9 cellular contexts compared by ENCODE assay signal in genomic region chr3:171874251-171874679, GRCh38. TPM values are rescaled to one million over a fixed set of nuclear protein-coding genes. Genes with fewer than 3 reads are reported as not detected.
DNase-seq lines count a peak whose midpoint lies in the region; ATAC-seq, FAIRE-seq and TF ChIP-seq lines count a peak whose summit lies in the region.
"Had no signal": no experiment of that assay in that cellular context is flagged by ENCODE, and none has a peak within 500 bp of the region (broad histone marks: within the 10 kb centered on the region; RNA-seq: fewer than 3 reads in every experiment).

No MANE protein-coding gene starts in this region.

- ATAC-seq in body of pancreas = peak; percentile 75

- H3K36me3 Mint-ChIP-seq in activated naive CD4-positive, alpha-beta T cell treated with anti-CD3 and anti-CD28 coated beads, Interleukin-2, amount 10 ng/mL, durations not matched to agents 7 days and 5 days = no peaks in the 10 kb centered on the region

- peaks cover 28% of the 10 kb centered on the region for H3K4me1 ChIP-seq in HUES48 (ENCODE audit: control insufficient read depth, insufficient read depth, low read length)
- peaks cover 18% of the 10 kb centered on the region for H3K4me1 ChIP-seq in body of pancreas
- H3K4me1 ChIP-seq in kidney (ENCODE audit: control insufficient read depth in 1 of 2, insufficient read depth in 1 of 2, low read depth in 1 of 2, low read length in 2 of 2) = no peaks in the 10 kb centered on the region
- H3K4me1 ChIP-seq in thyroid gland = peaks cover 25 to 47% of the 10 kb centered on the region in 2 donors

- peak in 1 of 3 donors; percentile 20 for TF ChIP-seq POLR2A in body of pancreas (IDR thresholded peaks at IDR 0.05)
- TF ChIP-seq POLR2A in thyroid gland (IDR thresholded peaks at IDR 0.05) = peak in 1 of 2 donors; percentile 53

- H3K9ac ChIP-seq in HUES48 (ENCODE audit: low read depth, low read length) (no peak overlapping the region), kidney (ENCODE audit: low read length in 2 of 2) (no peak overlapping the region)

- intact Hi-C loops in body of pancreas (cut with DNase I) = no loop called here
- intact Hi-C loops in kidney (cut with DNase I) = no loop called here
- intact Hi-C loops in thyroid gland (cut with DNase I) = no loop called here

- H3K4me3 ChIP-seq in HUES48 (ENCODE audit: low read depth, low read length) (no peak overlapping the region), body of pancreas (no peak overlapping the region), kidney (ENCODE audit: low read length in 2 of 2) (no peak overlapping the region), thyroid gland (replicated peaks in 1 of 3) (no peak overlapping the region)

- FAIRE-seq in kidney (lab: Jason Lieb, UNC) = no peak

- H3K27me3 ChIP-seq in HUES48 (ENCODE audit: control insufficient read depth, insufficient read depth, low read length) (no peaks in the 10 kb centered on the region), body of pancreas (no peaks in the 10 kb centered on the region), thyroid gland (no peaks in the 10 kb centered on the region)

- peak in 1 of 4 donors; percentile 41 for DNase-seq in body of pancreas
- DNase-seq in kidney = no peak
- DNase-seq in thyroid gland = peak; percentile 19 to 25
- DNase-seq in activated naive CD4-positive, alpha-beta T cell treated with anti-CD3 and anti-CD28 coated beads, Interleukin-2, amount 10 ng/mL, durations not matched to agents 7 days and 5 days = no peak
- no peak for DNase-seq in NCI-H345 treated with DMSO at 0.1 percent for 48 hours (lab: John Stamatoyannopoulos, UW; ENCODE audit: unreplicated experiment)
- no peak for DNase-seq in HPDE6-E6E7 (ENCODE audit: extremely low spot score)
- DNase-seq in GM19240 (ENCODE audit: insufficient read length, low spot score) = no peak
- DNase-seq: NK-92 treated with Interleukin-12 subunit alpha and Interleukin-12 subunit beta, amount 100 ng/mL, for 24 hours had no signal

- TF ChIP-seq CTCF in body of pancreas (IDR thresholded peaks at IDR 0.05) (no peak), kidney (IDR thresholded peaks at IDR 0.05; ENCODE audit: borderline replicate concordance, extremely low read depth, insufficient read depth) (no peak), thyroid gland (IDR thresholded peaks at IDR 0.05) (no peak)

- H3K27ac ChIP-seq in HUES48 (ENCODE audit: low read depth, low read length) (peak overlapping the region; percentile 92), body of pancreas (peak overlapping the region in 3 of 4 donors; percentile 38 to 71 (median 57)), kidney (ENCODE audit: low read depth in 2 of 2, low read length in 2 of 2) (peak overlapping the region; percentile 35 to 59), thyroid gland (peak overlapping the region; percentile 58 to 79 (median 77))

- no peaks in the 10 kb centered on the region for H3K4me1 Mint-ChIP-seq in activated naive CD4-positive, alpha-beta T cell treated with anti-CD3 and anti-CD28 coated beads, Interleukin-2, amount 10 ng/mL, durations not matched to agents 7 days and 5 days

- 32 to 52% methylated on average over 2 of the region's 2 CpGs for WGBS in body of pancreas, 2 donors
- WGBS in thyroid gland, 2 donors = 18 to 19% methylated on average over 2 of the region's 2 CpGs

- CTCF ChIA-PET in activated naive CD4-positive, alpha-beta T cell treated with anti-CD3 and anti-CD28 coated beads, Interleukin-2, amount 10 ng/mL, durations not matched to agents 7 days and 5 days (lab: Charles Lee) = no interaction called here

- H3K9me3 ChIP-seq in HUES48 (ENCODE audit: control insufficient read depth, insufficient read depth, low read length) (no peaks in the 10 kb centered on the region), body of pancreas (no peaks in the 10 kb centered on the region), kidney (ENCODE audit: control insufficient read depth in 1 of 2, low read length in 2 of 2) (no peaks in the 10 kb centered on the region), thyroid gland (no peaks in the 10 kb centered on the region)

- no peaks in the 10 kb centered on the region for H3K36me3 ChIP-seq in HUES48 (ENCODE audit: control insufficient read depth, insufficient read depth, low read length)
- no peaks in the 10 kb centered on the region for H3K36me3 ChIP-seq in body of pancreas (replicated peaks in 1 of 2; ENCODE audit: insufficient read depth in 1 of 2, low read depth in 2 of 2)
- H3K36me3 ChIP-seq in kidney (ENCODE audit: control insufficient read depth in 1 of 2, insufficient read depth in 2 of 2, low read length in 2 of 2) = no peaks in the 10 kb centered on the region
- H3K36me3 ChIP-seq in thyroid gland = no peaks in the 10 kb centered on the region

- peaks cover 10% of the 10 kb centered on the region for H3K27me3 Mint-ChIP-seq in activated naive CD4-positive, alpha-beta T cell treated with anti-CD3 and anti-CD28 coated beads, Interleukin-2, amount 10 ng/mL, durations not matched to agents 7 days and 5 days

- H3K9me3 Mint-ChIP-seq in activated naive CD4-positive, alpha-beta T cell treated with anti-CD3 and anti-CD28 coated beads, Interleukin-2, amount 10 ng/mL, durations not matched to agents 7 days and 5 days = no peaks in the 10 kb centered on the region

- no peak overlapping the region for H3K27ac Mint-ChIP-seq in activated naive CD4-positive, alpha-beta T cell treated with anti-CD3 and anti-CD28 coated beads, Interleukin-2, amount 10 ng/mL, durations not matched to agents 7 days and 5 days

- no peak overlapping the region for H3K4me3 Mint-ChIP-seq in activated naive CD4-positive, alpha-beta T cell treated with anti-CD3 and anti-CD28 coated beads, Interleukin-2, amount 10 ng/mL, durations not matched to agents 7 days and 5 days

RNA-seq across cellular contexts. Expression of gene TMEM212, which starts 31.1 kb away (rescaled TPM):
- not detected for total RNA-seq in body of pancreas
- not detected for total RNA-seq in kidney
- polyA plus RNA-seq in kidney (ENCODE audit: insufficient read depth, low read depth, low replicate concordance) = not detected
- total RNA-seq in thyroid gland = not detected

Comparison
In these comparisons a context has a peak if more than half of its experiments do, and no peak if none do; other contexts are left out.
1. DNase-seq: peak in thyroid gland (2 of 2); none in kidney (single experiment), activated naive CD4-positive, alpha-beta T cell treated with anti-CD3 and anti-CD28 coated beads, Interleukin-2, amount 10 ng/mL, durations not matched to agents 7 days and 5 days (single experiment), NCI-H345 treated with DMSO at 0.1 percent for 48 hours (single experiment), HPDE6-E6E7 (single experiment) and GM19240 (single experiment).
2. Peak in every context shown above with its lines, with median percentiles within 50 percentile points of each other: H3K27ac ChIP-seq.